In the genomic region with DNA sequence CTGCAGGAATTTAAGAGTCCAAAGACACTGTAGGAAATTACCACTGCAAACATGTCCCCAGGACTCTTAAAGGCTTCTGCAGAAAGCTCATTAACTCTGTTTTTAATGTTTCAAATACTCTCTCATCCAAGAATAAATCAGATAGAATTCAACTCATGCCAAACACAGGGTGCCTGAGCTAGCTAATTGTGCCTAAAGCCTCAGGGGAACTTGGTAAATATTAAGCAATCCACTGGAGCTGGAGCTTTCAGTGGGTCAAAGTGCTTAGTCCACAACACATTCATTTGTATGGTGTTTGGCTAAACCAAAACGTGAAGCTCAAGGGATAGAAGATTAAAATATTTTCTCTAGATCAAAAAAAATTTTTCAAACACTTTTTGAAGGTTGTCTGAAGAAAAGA, we compare ENCODE assay signal across 1 cellular context.
TF ChIP-seq lines count a peak whose summit lies in the region.

No MANE protein-coding gene starts in this region.

TF ChIP-seq in HepG2, 621 proteins besides CTCF, POLR2A, EP300 and RAD21 (continued from another document and continues in another):
- TF ChIP-seq, protein P1, sequence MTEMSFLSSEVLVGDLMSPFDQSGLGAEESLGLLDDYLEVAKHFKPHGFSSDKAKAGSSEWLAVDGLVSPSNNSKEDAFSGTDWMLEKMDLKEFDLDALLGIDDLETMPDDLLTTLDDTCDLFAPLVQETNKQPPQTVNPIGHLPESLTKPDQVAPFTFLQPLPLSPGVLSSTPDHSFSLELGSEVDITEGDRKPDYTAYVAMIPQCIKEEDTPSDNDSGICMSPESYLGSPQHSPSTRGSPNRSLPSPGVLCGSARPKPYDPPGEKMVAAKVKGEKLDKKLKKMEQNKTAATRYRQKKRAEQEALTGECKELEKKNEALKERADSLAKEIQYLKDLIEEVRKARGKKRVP (CRISPR knock-in tag; IDR thresholded peaks at IDR 0.05), result no peak
- TF ChIP-seq, protein P2, sequence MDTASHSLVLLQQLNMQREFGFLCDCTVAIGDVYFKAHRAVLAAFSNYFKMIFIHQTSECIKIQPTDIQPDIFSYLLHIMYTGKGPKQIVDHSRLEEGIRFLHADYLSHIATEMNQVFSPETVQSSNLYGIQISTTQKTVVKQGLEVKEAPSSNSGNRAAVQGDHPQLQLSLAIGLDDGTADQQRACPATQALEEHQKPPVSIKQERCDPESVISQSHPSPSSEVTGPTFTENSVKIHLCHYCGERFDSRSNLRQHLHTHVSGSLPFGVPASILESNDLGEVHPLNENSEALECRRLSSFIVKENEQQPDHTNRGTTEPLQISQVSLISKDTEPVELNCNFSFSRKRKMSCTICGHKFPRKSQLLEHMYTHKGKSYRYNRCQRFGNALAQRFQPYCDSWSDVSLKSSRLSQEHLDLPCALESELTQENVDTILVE (CRISPR knock-in tag; IDR thresholded peaks at IDR 0.05), result peak; percentile 51; the same call in 1 of the 2 replicates
- TF ChIP-seq, protein P3, sequence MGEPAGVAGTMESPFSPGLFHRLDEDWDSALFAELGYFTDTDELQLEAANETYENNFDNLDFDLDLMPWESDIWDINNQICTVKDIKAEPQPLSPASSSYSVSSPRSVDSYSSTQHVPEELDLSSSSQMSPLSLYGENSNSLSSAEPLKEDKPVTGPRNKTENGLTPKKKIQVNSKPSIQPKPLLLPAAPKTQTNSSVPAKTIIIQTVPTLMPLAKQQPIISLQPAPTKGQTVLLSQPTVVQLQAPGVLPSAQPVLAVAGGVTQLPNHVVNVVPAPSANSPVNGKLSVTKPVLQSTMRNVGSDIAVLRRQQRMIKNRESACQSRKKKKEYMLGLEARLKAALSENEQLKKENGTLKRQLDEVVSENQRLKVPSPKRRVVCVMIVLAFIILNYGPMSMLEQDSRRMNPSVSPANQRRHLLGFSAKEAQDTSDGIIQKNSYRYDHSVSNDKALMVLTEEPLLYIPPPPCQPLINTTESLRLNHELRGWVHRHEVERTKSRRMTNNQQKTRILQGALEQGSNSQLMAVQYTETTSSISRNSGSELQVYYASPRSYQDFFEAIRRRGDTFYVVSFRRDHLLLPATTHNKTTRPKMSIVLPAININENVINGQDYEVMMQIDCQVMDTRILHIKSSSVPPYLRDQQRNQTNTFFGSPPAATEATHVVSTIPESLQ (CRISPR knock-in tag; conservative IDR thresholded peaks at IDR 0.05), result no peak
- TF ChIP-seq RXRA (CRISPR knock-in tag; IDR thresholded peaks at IDR 0.05), result peak; percentile 57; the same call in 1 of the 2 replicates
- TF ChIP-seq, protein P4, sequence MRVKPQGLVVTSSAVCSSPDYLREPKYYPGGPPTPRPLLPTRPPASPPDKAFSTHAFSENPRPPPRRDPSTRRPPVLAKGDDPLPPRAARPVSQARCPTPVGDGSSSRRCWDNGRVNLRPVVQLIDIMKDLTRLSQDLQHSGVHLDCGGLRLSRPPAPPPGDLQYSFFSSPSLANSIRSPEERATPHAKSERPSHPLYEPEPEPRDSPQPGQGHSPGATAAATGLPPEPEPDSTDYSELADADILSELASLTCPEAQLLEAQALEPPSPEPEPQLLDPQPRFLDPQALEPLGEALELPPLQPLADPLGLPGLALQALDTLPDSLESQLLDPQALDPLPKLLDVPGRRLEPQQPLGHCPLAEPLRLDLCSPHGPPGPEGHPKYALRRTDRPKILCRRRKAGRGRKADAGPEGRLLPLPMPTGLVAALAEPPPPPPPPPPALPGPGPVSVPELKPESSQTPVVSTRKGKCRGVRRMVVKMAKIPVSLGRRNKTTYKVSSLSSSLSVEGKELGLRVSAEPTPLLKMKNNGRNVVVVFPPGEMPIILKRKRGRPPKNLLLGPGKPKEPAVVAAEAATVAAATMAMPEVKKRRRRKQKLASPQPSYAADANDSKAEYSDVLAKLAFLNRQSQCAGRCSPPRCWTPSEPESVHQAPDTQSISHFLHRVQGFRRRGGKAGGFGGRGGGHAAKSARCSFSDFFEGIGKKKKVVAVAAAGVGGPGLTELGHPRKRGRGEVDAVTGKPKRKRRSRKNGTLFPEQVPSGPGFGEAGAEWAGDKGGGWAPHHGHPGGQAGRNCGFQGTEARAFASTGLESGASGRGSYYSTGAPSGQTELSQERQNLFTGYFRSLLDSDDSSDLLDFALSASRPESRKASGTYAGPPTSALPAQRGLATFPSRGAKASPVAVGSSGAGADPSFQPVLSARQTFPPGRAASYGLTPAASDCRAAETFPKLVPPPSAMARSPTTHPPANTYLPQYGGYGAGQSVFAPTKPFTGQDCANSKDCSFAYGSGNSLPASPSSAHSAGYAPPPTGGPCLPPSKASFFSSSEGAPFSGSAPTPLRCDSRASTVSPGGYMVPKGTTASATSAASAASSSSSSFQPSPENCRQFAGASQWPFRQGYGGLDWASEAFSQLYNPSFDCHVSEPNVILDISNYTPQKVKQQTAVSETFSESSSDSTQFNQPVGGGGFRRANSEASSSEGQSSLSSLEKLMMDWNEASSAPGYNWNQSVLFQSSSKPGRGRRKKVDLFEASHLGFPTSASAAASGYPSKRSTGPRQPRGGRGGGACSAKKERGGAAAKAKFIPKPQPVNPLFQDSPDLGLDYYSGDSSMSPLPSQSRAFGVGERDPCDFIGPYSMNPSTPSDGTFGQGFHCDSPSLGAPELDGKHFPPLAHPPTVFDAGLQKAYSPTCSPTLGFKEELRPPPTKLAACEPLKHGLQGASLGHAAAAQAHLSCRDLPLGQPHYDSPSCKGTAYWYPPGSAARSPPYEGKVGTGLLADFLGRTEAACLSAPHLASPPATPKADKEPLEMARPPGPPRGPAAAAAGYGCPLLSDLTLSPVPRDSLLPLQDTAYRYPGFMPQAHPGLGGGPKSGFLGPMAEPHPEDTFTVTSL (CRISPR knock-in tag; IDR thresholded peaks at IDR 0.05; ENCODE audit: borderline replicate concordance), result peak; percentile 89; the same call in 1 of the 2 replicates
- TF ChIP-seq PHF21A (CRISPR knock-in tag; IDR thresholded peaks at IDR 0.05), result peak; percentile 81
- TF ChIP-seq ZFX (CRISPR knock-in tag; IDR thresholded peaks at IDR 0.05; ENCODE audit: low read depth), result no peak
- no peak for TF ChIP-seq TAF1 (CRISPR knock-in tag; IDR thresholded peaks at IDR 0.05)
- no peak for TF ChIP-seq SP140L (CRISPR knock-in tag; IDR thresholded peaks at IDR 0.05; ENCODE audit: borderline replicate concordance)
- peak; percentile 87 for TF ChIP-seq FOXA3 (CRISPR knock-in tag; IDR thresholded peaks at IDR 0.05)
- peak; percentile 60; the same call in 1 of the 2 replicates for TF ChIP-seq MIER3 (CRISPR knock-in tag; IDR thresholded peaks at IDR 0.05; ENCODE audit: borderline replicate concordance)
- peak; percentile 77 for TF ChIP-seq CREM (IDR thresholded peaks at IDR 0.05)
- TF ChIP-seq CREM (CRISPR knock-in tag; IDR thresholded peaks at IDR 0.05), result no peak
- TF ChIP-seq, protein P5, sequence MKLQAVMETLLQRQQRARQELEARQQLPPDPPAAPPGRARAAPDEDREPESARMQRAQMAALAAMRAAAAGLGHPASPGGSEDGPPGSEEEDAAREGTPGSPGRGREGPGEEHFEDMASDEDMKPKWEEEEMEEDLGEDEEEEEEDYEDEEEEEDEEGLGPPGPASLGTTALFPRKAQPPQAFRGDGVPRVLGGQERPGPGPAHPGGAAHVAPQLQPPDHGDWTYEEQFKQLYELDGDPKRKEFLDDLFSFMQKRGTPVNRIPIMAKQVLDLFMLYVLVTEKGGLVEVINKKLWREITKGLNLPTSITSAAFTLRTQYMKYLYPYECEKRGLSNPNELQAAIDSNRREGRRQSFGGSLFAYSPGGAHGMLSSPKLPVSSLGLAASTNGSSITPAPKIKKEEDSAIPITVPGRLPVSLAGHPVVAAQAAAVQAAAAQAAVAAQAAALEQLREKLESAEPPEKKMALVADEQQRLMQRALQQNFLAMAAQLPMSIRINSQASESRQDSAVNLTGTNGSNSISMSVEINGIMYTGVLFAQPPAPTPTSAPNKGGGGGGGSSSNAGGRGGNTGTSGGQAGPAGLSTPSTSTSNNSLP (IDR thresholded peaks at IDR 0.05; ENCODE audit: low read depth, low read length), result 0 out of 2 replicates have a peak, but pooled peaks have one; percentile 15
- TF ChIP-seq, protein P6, sequence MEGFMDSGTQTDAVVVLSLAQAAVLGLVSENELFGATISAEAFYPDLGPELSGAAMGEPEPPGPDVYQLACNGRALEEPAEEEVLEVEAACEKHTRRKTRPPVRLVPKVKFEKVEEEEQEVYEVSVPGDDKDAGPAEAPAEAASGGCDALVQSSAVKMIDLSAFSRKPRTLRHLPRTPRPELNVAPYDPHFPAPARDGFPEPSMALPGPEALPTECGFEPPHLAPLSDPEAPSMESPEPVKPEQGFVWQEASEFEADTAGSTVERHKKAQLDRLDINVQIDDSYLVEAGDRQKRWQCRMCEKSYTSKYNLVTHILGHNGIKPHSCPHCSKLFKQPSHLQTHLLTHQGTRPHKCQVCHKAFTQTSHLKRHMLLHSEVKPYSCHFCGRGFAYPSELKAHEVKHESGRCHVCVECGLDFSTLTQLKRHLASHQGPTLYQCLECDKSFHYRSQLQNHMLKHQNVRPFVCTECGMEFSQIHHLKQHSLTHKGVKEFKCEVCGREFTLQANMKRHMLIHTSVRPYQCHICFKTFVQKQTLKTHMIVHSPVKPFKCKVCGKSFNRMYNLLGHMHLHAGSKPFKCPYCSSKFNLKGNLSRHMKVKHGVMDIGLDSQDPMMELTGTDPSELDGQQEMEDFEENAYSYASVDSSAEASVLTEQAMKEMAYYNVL (CRISPR knock-in tag; IDR thresholded peaks at IDR 0.05; ENCODE audit: borderline replicate concordance), result no peak
- TF ChIP-seq, protein P7, sequence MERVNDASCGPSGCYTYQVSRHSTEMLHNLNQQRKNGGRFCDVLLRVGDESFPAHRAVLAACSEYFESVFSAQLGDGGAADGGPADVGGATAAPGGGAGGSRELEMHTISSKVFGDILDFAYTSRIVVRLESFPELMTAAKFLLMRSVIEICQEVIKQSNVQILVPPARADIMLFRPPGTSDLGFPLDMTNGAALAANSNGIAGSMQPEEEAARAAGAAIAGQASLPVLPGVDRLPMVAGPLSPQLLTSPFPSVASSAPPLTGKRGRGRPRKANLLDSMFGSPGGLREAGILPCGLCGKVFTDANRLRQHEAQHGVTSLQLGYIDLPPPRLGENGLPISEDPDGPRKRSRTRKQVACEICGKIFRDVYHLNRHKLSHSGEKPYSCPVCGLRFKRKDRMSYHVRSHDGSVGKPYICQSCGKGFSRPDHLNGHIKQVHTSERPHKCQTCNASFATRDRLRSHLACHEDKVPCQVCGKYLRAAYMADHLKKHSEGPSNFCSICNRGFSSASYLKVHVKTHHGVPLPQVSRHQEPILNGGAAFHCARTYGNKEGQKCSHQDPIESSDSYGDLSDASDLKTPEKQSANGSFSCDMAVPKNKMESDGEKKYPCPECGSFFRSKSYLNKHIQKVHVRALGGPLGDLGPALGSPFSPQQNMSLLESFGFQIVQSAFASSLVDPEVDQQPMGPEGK (CRISPR knock-in tag; IDR thresholded peaks at IDR 0.05), result 0 out of 2 replicates have a peak, but pooled peaks have one; percentile 47
- TF ChIP-seq, protein P8, sequence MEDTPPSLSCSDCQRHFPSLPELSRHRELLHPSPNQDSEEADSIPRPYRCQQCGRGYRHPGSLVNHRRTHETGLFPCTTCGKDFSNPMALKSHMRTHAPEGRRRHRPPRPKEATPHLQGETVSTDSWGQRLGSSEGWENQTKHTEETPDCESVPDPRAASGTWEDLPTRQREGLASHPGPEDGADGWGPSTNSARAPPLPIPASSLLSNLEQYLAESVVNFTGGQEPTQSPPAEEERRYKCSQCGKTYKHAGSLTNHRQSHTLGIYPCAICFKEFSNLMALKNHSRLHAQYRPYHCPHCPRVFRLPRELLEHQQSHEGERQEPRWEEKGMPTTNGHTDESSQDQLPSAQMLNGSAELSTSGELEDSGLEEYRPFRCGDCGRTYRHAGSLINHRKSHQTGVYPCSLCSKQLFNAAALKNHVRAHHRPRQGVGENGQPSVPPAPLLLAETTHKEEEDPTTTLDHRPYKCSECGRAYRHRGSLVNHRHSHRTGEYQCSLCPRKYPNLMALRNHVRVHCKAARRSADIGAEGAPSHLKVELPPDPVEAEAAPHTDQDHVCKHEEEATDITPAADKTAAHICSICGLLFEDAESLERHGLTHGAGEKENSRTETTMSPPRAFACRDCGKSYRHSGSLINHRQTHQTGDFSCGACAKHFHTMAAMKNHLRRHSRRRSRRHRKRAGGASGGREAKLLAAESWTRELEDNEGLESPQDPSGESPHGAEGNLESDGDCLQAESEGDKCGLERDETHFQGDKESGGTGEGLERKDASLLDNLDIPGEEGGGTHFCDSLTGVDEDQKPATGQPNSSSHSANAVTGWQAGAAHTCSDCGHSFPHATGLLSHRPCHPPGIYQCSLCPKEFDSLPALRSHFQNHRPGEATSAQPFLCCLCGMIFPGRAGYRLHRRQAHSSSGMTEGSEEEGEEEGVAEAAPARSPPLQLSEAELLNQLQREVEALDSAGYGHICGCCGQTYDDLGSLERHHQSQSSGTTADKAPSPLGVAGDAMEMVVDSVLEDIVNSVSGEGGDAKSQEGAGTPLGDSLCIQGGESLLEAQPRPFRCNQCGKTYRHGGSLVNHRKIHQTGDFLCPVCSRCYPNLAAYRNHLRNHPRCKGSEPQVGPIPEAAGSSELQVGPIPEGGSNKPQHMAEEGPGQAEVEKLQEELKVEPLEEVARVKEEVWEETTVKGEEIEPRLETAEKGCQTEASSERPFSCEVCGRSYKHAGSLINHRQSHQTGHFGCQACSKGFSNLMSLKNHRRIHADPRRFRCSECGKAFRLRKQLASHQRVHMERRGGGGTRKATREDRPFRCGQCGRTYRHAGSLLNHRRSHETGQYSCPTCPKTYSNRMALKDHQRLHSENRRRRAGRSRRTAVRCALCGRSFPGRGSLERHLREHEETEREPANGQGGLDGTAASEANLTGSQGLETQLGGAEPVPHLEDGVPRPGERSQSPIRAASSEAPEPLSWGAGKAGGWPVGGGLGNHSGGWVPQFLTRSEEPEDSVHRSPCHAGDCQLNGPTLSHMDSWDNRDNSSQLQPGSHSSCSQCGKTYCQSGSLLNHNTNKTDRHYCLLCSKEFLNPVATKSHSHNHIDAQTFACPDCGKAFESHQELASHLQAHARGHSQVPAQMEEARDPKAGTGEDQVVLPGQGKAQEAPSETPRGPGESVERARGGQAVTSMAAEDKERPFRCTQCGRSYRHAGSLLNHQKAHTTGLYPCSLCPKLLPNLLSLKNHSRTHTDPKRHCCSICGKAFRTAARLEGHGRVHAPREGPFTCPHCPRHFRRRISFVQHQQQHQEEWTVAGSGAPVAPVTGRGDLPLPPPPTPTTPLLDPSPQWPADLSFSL (CRISPR knock-in tag; IDR thresholded peaks at IDR 0.05), result no peak
- TF ChIP-seq, protein P9, sequence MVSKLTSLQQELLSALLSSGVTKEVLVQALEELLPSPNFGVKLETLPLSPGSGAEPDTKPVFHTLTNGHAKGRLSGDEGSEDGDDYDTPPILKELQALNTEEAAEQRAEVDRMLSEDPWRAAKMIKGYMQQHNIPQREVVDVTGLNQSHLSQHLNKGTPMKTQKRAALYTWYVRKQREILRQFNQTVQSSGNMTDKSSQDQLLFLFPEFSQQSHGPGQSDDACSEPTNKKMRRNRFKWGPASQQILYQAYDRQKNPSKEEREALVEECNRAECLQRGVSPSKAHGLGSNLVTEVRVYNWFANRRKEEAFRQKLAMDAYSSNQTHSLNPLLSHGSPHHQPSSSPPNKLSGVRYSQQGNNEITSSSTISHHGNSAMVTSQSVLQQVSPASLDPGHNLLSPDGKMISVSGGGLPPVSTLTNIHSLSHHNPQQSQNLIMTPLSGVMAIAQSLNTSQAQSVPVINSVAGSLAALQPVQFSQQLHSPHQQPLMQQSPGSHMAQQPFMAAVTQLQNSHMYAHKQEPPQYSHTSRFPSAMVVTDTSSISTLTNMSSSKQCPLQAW (CRISPR knock-in tag; IDR thresholded peaks at IDR 0.05), result 0 out of 2 replicates have a peak, but pooled peaks have one; percentile 38
